In the genomic region with DNA sequence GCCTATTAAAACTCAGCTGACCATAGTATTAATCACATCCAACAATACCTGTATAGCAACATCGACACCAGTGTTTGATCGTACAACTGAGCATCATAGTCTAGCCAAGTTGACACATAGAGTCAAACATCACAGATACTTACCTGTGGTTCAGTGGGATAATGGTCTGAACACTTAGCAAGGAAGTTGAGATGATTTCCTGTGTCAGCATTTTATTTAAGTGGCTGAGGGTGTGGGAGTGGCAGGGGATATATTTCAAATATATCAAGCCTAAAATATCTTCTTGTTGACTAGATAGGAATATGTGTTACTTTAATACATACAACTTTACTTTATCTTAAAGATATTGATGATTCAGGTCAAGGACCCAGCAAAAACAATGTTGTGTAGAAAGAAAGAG, we compare ENCODE assay signal across 30 cellular contexts.
"Had no signal": no experiment of that assay in that cellular context is flagged by ENCODE, and none has a peak within 500 bp of the region (broad histone marks: within the 10 kb centered on the region; RNA-seq: fewer than 3 reads in every experiment).

No MANE protein-coding gene starts in this region.

- H3K36me3 ChIP-seq: ascending aorta, cardiac muscle cell had no signal

- H3K9me3 ChIP-seq: ascending aorta had no signal

- DNase-seq: activated B cell treated with CpG ODN at 0.5 μM for 24 hours; activated CD4-positive, alpha-beta memory T cell treated with anti-CD3 and anti-CD28 coated beads, Interleukin-2, amount 10 ng/mL, durations not matched to agents 7 days and 5 days; activated CD4-positive, alpha-beta T cell treated with anti-CD3 and anti-CD28 coated beads for 36 hours; activated CD4-positive, alpha-beta T cell treated with anti-CD3 and anti-CD28 coated beads for 48 hours; activated CD4-positive, alpha-beta T cell treated with anti-CD3 and anti-CD28 coated beads, Interleukin-2, amount 10 ng/mL, durations not matched to agents 7 days and 5 days; activated CD4-positive, alpha-beta T cell treated with anti-CD3 and anti-CD28 coated beads, Interleukin-2, amount 50 U/mL, for 48 hours; activated CD4-positive, CD25-positive, alpha-beta regulatory T cell treated with anti-CD3 and anti-CD28 coated beads, Interleukin-2, amount 50 U/mL, for 72 hours; activated CD8-positive, alpha-beta memory T cell treated with anti-CD3 and anti-CD28 coated beads for 24 hours; activated CD8-positive, alpha-beta memory T cell treated with anti-CD3 and anti-CD28 coated beads, Interleukin-2, amount 10 ng/mL, durations not matched to agents 7 days and 5 days; activated CD8-positive, alpha-beta memory T cell treated with anti-CD3 and anti-CD28 coated beads, Interleukin-2, amount 50 U/mL, for 48 hours; activated CD8-positive, alpha-beta T cell treated with anti-CD3 and anti-CD28 coated beads, Interleukin-2, amount 10 ng/mL, durations not matched to agents 7 days and 5 days; activated effector memory CD4-positive, alpha-beta T cell treated with Interleukin-2 at 50 U/mL for 16 hours; activated gamma-delta T cell; activated naive CD4-positive, alpha-beta T cell treated with anti-CD3 and anti-CD28 coated beads, Interleukin-2, amount 10 ng/mL, durations not matched to agents 7 days and 5 days; activated naive CD4-positive, alpha-beta T cell treated with Interleukin-2 at 50 U/mL for 16 hours; activated naive CD8-positive, alpha-beta T cell treated with anti-CD3 and anti-CD28 coated beads, Interleukin-2, amount 10 ng/mL, durations not matched to agents 7 days and 5 days; activated naive CD8-positive, alpha-beta T cell treated with anti-CD3 and anti-CD28 coated beads, Interleukin-2, amount 50 U/mL, for 24 hours; activated T-cell treated with anti-CD3 and anti-CD28 coated beads, Interleukin-2, amount 50 U/mL, for 24 hours; activated T-cell treated with anti-CD3 and anti-CD28 coated beads, Interleukin-2, amount 50 U/mL, for 48 hours; amygdala; anterior cingulate cortex; caudate nucleus; cerebellar nuclear complex; T-helper 2 cell; T-helper 9 cell had no signal

- FAIRE-seq: bronchial epithelial cell, TTC549 had no signal

- ATAC-seq: activated CD4-positive, alpha-beta T cell treated with anti-CD3 and anti-CD28 coated beads for 36 hours; activated CD8-positive, alpha-beta memory T cell treated with anti-CD3 and anti-CD28 coated beads, Interleukin-2, amount 10 ng/mL, durations not matched to agents 7 days and 5 days; activated CD8-positive, alpha-beta T cell treated with anti-CD3 and anti-CD28 coated beads, Interleukin-2, amount 10 ng/mL, durations not matched to agents 7 days and 5 days; activated naive CD8-positive, alpha-beta T cell treated with anti-CD3 and anti-CD28 coated beads, Interleukin-2, amount 50 U/mL, for 24 hours had no signal

- H3K4me3 ChIP-seq: ascending aorta, cardiac muscle cell had no signal

- H3K27ac ChIP-seq: ascending aorta, cardiac muscle cell, VCaP had no signal

- H3K27me3 ChIP-seq: ascending aorta, cardiac muscle cell had no signal

- H3K4me1 ChIP-seq: ascending aorta had no signal
